8 cellular contexts compared by ENCODE assay signal in genomic region chr6:37819802-37820712, GRCh38.
DNase-seq lines count a peak whose midpoint lies in the region; ATAC-seq and TF ChIP-seq lines count a peak whose summit lies in the region.

No MANE protein-coding gene starts in this region.

- H3K9me2 ChIP-seq in MM.1S (replicated peaks; ENCODE audit: insufficient read depth, low read length), result no peaks in the 10 kb centered on the region

- ATAC-seq in GM18517 (IDR thresholded peaks at IDR 0.05; ENCODE audit: unreplicated experiment), result no peak

- H3K4me1 ChIP-seq in MM.1S (ENCODE audit: low read length), result peaks cover 11% of the 10 kb centered on the region

- peak; percentile 16 for DNase-seq in MM.1S
- peak; percentile 11 for DNase-seq in activated CD4-positive, alpha-beta T cell treated with anti-CD3 and anti-CD28 coated beads for 1 hour
- peak; percentile 45 for DNase-seq in choroid plexus epithelial cell (ENCODE audit: low read depth)
- peak; percentile 90 for DNase-seq in kidney tubule cell (ENCODE audit: low spot score)
- peak in 3 of 4 experiments; percentile 16 to 31 (median 28) for DNase-seq in stimulated activated CD4-positive, alpha-beta T cell treated with anti-CD3 and anti-CD28 coated beads, Interleukin-1b, Interleukin-23, amount 100 ng/mL, for 24 hours (ENCODE audit: low read depth in 4 of 4, low spot score in 1 of 4)
- DNase-seq in OCI-M2 (lab: John Stamatoyannopoulos, UW; ENCODE audit: unreplicated experiment), result no peak

- no peaks in the 10 kb centered on the region for H3F3A ChIP-seq in MM.1S (ENCODE audit: insufficient read depth, low read length)

- peak overlapping the region; percentile 46; the same call in 1 of the 2 replicates for H3K9ac ChIP-seq in MM.1S (ENCODE audit: low read length)

- H3K27ac ChIP-seq in MM.1S (ENCODE audit: low read length), result no peak overlapping the region

- no peaks in the 10 kb centered on the region for H3K27me3 ChIP-seq in MM.1S (replicated peaks; ENCODE audit: insufficient read depth, low read length)

- H3K4me3 ChIP-seq in GM12875 (ENCODE audit: low read depth, low read length) (peak overlapping the region; percentile 68), MM.1S (ENCODE audit: low read length) (peak overlapping the region; percentile 95), choroid plexus epithelial cell (ENCODE audit: low read depth, low read length) (peak overlapping the region; percentile 94)

- no peaks in the 10 kb centered on the region for H3K36me3 ChIP-seq in MM.1S (replicated peaks; ENCODE audit: insufficient read depth, low read length)

- peaks cover 56% of the 10 kb centered on the region for H3K79me2 ChIP-seq in MM.1S (ENCODE audit: low read length)

- H2AFZ ChIP-seq in MM.1S (ENCODE audit: low read length), result no peak overlapping the region

- H4K20me1 ChIP-seq in MM.1S (ENCODE audit: insufficient read depth, low read length), result no peaks in the 10 kb centered on the region; the same call in 1 of the 2 replicates

- H3K9me3 ChIP-seq in MM.1S (replicated peaks; ENCODE audit: insufficient read depth, low read length), result no peaks in the 10 kb centered on the region

- no peak for TF ChIP-seq CTCF in GM12875 (IDR thresholded peaks at IDR 0.05; ENCODE audit: borderline replicate concordance, insufficient read depth, low read depth, low read length)
- TF ChIP-seq CTCF in MM.1S (IDR thresholded peaks at IDR 0.05; ENCODE audit: low read length), result no peak
- no peak for TF ChIP-seq CTCF in choroid plexus epithelial cell (conservative IDR thresholded peaks at IDR 0.05; ENCODE audit: low read depth, low read length)

- peak overlapping the region; percentile 96 for H3K4me2 ChIP-seq in MM.1S (ENCODE audit: low read depth, low read length)
